Comparison of ENCODE assay signal across 11 cellular contexts in genomic region chr17:83190601-83191387, GRCh38.
DNase-seq lines count a peak whose midpoint lies in the region; ATAC-seq and TF ChIP-seq lines count a peak whose summit lies in the region.
"Had no signal": no experiment of that assay in that cellular context is flagged by ENCODE, and none has a peak within 500 bp of the region (broad histone marks: within the 10 kb centered on the region; RNA-seq: fewer than 3 reads in every experiment).

No MANE protein-coding gene starts in this region.

- H3K4me2 ChIP-seq in hepatocyte, result no peak overlapping the region

- H2AFZ ChIP-seq in hepatocyte, result no peak overlapping the region

- H3K27ac ChIP-seq in hepatocyte (peak overlapping the region; percentile 83), caudate nucleus (ENCODE audit: low read depth, low read length) (no peak overlapping the region)

- no peaks in the 10 kb centered on the region for H4K20me1 ChIP-seq in hepatocyte (ENCODE audit: insufficient read depth, poor library complexity, severe bottlenecking)

- 91% methylated on average over 19 of the region's 21 CpGs for WGBS in hepatocyte (ENCODE audit: low lambda C conversion rate, missing lambda C conversion rate)

- H3K4me1 ChIP-seq in hepatocyte (ENCODE audit: insufficient read depth), result peaks cover 21% of the 10 kb centered on the region

- no peaks in the 10 kb centered on the region for H3K27me3 ChIP-seq in hepatocyte

- H3K4me3 ChIP-seq in hepatocyte, result no peak overlapping the region

- no peak for ATAC-seq in left cardiac atrium
- no peak for ATAC-seq in sciatic nerve
- ATAC-seq in GM21526 (IDR thresholded peaks at IDR 0.05; ENCODE audit: low FRiP score, unreplicated experiment), result no peak
- ATAC-seq: naive thymus-derived CD4-positive, alpha-beta T cell had no signal

- H3K9me3 ChIP-seq in hepatocyte (ENCODE audit: low read depth), result no peaks in the 10 kb centered on the region

- no peaks in the 10 kb centered on the region for H3K36me3 ChIP-seq in hepatocyte (replicated peaks; ENCODE audit: insufficient read depth, low read depth)

- peak; percentile 63 for DNase-seq in cardiac septum (ENCODE audit: low spot score)
- DNase-seq in left cardiac atrium, result no peak
- DNase-seq in hepatocyte (ENCODE audit: low spot score), result no peak
- peak; percentile 60 for DNase-seq in sciatic nerve (ENCODE audit: low spot score)
- DNase-seq in NCI-H524 (lab: John Stamatoyannopoulos, UW), result no peak
- DNase-seq in caudate nucleus (lab: John Stamatoyannopoulos, UW), result no peak
- no peak for DNase-seq in DMS53 treated with DMSO at 0.1 percent for 48 hours (lab: John Stamatoyannopoulos, UW; ENCODE audit: unreplicated experiment)
- DNase-seq: MM.1S; stimulated activated CD4-positive, alpha-beta T cell treated with anti-CD3 and anti-CD28 coated beads, Interleukin-15, amount 100 ng/mL, for 24 hours had no signal

- TF ChIP-seq CTCF in hepatocyte (IDR thresholded peaks at IDR 0.05; ENCODE audit: poor library complexity), result no peak

- H3K79me2 ChIP-seq in hepatocyte, result no peaks in the 10 kb centered on the region

- intact Hi-C loops in cardiac septum (cut with DNase I) (no loop called here), left cardiac atrium (cut with DNase I) (no loop called here), sciatic nerve (cut with DNase I) (no loop called here)

- no peaks in the 10 kb centered on the region for H3K9me2 ChIP-seq in hepatocyte (replicated peaks; ENCODE audit: insufficient read depth)

Comparison
In these comparisons a context has a peak if more than half of its experiments do, and no peak if none do; other contexts are left out.
1. DNase-seq: peak in cardiac septum (single experiment) and sciatic nerve (single experiment); none in left cardiac atrium (single experiment), hepatocyte (single experiment), NCI-H524 (0 of 2), caudate nucleus (0 of 61) and DMS53 treated with DMSO at 0.1 percent for 48 hours (single experiment).